In genomic region chr4:123587983-123588494, GRCh38 we compare ENCODE assay signal across 8 cellular contexts.
DNase-seq lines count a peak whose midpoint lies in the region; ATAC-seq and TF ChIP-seq lines count a peak whose summit lies in the region.

No MANE protein-coding gene starts in this region.

- WGBS in tibial nerve, 2 donors = 63 to 67% methylated on average over 8 of the region's 8 CpGs

- TF ChIP-seq EP300 in tibial nerve (IDR thresholded peaks at IDR 0.05) = no peak

- H3K4me1 ChIP-seq in RWPE2 (ENCODE audit: insufficient read depth, poor library complexity, severe bottlenecking) (peaks cover 12% of the 10 kb centered on the region), tibial nerve (peaks cover 0 to 11% (median 4%) of the 10 kb centered on the region in 4 donors)

- H3K4me3 ChIP-seq in RWPE2 (ENCODE audit: severe bottlenecking) = no peak overlapping the region
- no peak overlapping the region for H3K4me3 ChIP-seq in tibial nerve

- H3K36me3 ChIP-seq in RWPE2 (ENCODE audit: low read depth) (no peaks in the 10 kb centered on the region), tibial nerve (no peaks in the 10 kb centered on the region)

- peak; percentile 62 for DNase-seq in RWPE2 (ENCODE audit: low spot score)
- DNase-seq in left cardiac atrium = no peak
- DNase-seq in tibial nerve (ENCODE audit: low spot score in 2 of 2) = no peak
- no peak for DNase-seq in stimulated activated CD4-positive, alpha-beta T cell treated with anti-CD3 and anti-CD28 coated beads, Interleukin-2, amount 100 ng/mL, for 48 hours
- no peak for DNase-seq in posterior vena cava (ENCODE audit: low spot score)

- intact Hi-C loops in left cardiac atrium (cut with DNase I) (no loop called here), posterior vena cava (cut with DNase I) (no loop called here)

- TF ChIP-seq POLR2A in tibial nerve (IDR thresholded peaks at IDR 0.05) = no peak

- ATAC-seq in GM18498 (IDR thresholded peaks at IDR 0.05; ENCODE audit: unreplicated experiment) = peak; percentile 25
- peak; percentile 18 for ATAC-seq in HG03097 (IDR thresholded peaks at IDR 0.05; ENCODE audit: low FRiP score, unreplicated experiment)
- peak; percentile 98 for ATAC-seq in RWPE2 (ENCODE audit: low read depth)
- peak; percentile 8 to 81 for ATAC-seq in left cardiac atrium
- no peak for ATAC-seq in GM18873 (IDR thresholded peaks at IDR 0.05; ENCODE audit: low FRiP score, unreplicated experiment)

- TF ChIP-seq CTCF in RWPE2 (IDR thresholded peaks at IDR 0.05; ENCODE audit: poor library complexity, severe bottlenecking) (no peak), tibial nerve (IDR thresholded peaks at IDR 0.05) (no peak)

- H3K27ac ChIP-seq in RWPE2 (ENCODE audit: poor library complexity, severe bottlenecking) = peak overlapping the region; percentile 6
- H3K27ac ChIP-seq in tibial nerve = peak overlapping the region in 3 of 4 donors; percentile 46 to 51 (median 46)

- no peaks in the 10 kb centered on the region for H3K27me3 ChIP-seq in RWPE2 (ENCODE audit: insufficient read depth, poor library complexity, severe bottlenecking)
- no peaks in the 10 kb centered on the region for H3K27me3 ChIP-seq in tibial nerve

- no peaks in the 10 kb centered on the region for H3K9me3 ChIP-seq in RWPE2 (ENCODE audit: severe bottlenecking)
- H3K9me3 ChIP-seq in tibial nerve = no peaks in the 10 kb centered on the region
